27 cellular contexts compared by ENCODE assay signal in genomic region chr10:132366499-132366898, GRCh38. TPM values are rescaled to one million over a fixed set of nuclear protein-coding genes. Genes with fewer than 3 reads are reported as not detected.
DNase-seq lines count a peak whose midpoint lies in the region; ATAC-seq, FAIRE-seq and TF ChIP-seq lines count a peak whose summit lies in the region.
"Had no signal": no experiment of that assay in that cellular context is flagged by ENCODE, and none has a peak within 500 bp of the region (broad histone marks: within the 10 kb centered on the region; RNA-seq: fewer than 3 reads in every experiment).

No MANE protein-coding gene starts in this region.

- TF ChIP-seq EP300 in H1 (IDR thresholded peaks at IDR 0.05; ENCODE audit: borderline replicate concordance in 1 of 2, low read depth in 2 of 2, low read length in 2 of 2), result no peak
- no peak for TF ChIP-seq EP300 in suprapubic skin (IDR thresholded peaks at IDR 0.05)

- H2BK5ac ChIP-seq in H1 (ENCODE audit: low read depth, low read length) (no peak overlapping the region), neuronal stem cell (ENCODE audit: low read length) (no peak overlapping the region)

- H3K27me3 Mint-ChIP-seq in Calu3 (ENCODE audit: unreplicated experiment), result no peaks in the 10 kb centered on the region
- H3K27me3 Mint-ChIP-seq: CD4-positive, alpha-beta T cell had no signal

- H3K4me2 ChIP-seq in H1 (ENCODE audit: insufficient read depth in 1 of 2, low read depth in 2 of 2, low read length in 2 of 2), result no peak overlapping the region
- no peak overlapping the region for H3K4me2 ChIP-seq in neuronal stem cell (ENCODE audit: insufficient read depth, low read length, poor library complexity, severe bottlenecking)
- H3K4me2 ChIP-seq: BLaER1 treated with 17β-estradiol and CSF1 and Interleukin-3, amounts not matched to agents 10 nM and 100 nM had no signal

- H4K91ac ChIP-seq in H1 (replicated peaks; ENCODE audit: insufficient read length, low read length) (no peak overlapping the region), neuronal stem cell (ENCODE audit: low read depth, low read length, poor library complexity) (no peak overlapping the region)

- H4K5ac ChIP-seq in H1 (ENCODE audit: insufficient read length, low read depth, low read length), result no peak overlapping the region

- TF ChIP-seq CTCF in heart right ventricle (IDR thresholded peaks at IDR 0.05), result no peak
- TF ChIP-seq CTCF in H1 (IDR thresholded peaks at IDR 0.05; ENCODE audit: control extremely low read depth in 1 of 3, insufficient read depth in 1 of 3, low read depth in 1 of 3, low read length in 3 of 3), result no peak
- no peak for TF ChIP-seq CTCF in suprapubic skin (IDR thresholded peaks at IDR 0.05)
- no peak for TF ChIP-seq CTCF in Calu3 (IDR thresholded peaks at IDR 0.05; ENCODE audit: unreplicated experiment)

- no peak for FAIRE-seq in H1 (lab: Jason Lieb, UNC)
- FAIRE-seq: A204.1, G401.6, K562 had no signal

- no peak overlapping the region for H3K27ac Mint-ChIP-seq in Calu3 (ENCODE audit: unreplicated experiment)
- H3K27ac Mint-ChIP-seq: CD4-positive, alpha-beta T cell had no signal

- H3K4me3 Mint-ChIP-seq in Calu3 (ENCODE audit: low read depth, unreplicated experiment), result no peak overlapping the region
- H3K4me3 Mint-ChIP-seq: CD4-positive, alpha-beta T cell had no signal

- ATAC-seq in Right ventricle myocardium inferior, result no peak
- ATAC-seq in heart right ventricle, result no peak
- ATAC-seq in GM18870 (IDR thresholded peaks at IDR 0.05; ENCODE audit: unreplicated experiment), result no peak
- ATAC-seq: HCT116, K562, Panc1 had no signal

- peak; percentile 13 for DNase-seq in Right ventricle myocardium inferior (ENCODE audit: missing footprints)
- no peak for DNase-seq in heart right ventricle
- no peak for DNase-seq in H1 (ENCODE audit: low read depth in 1 of 2, low spot score in 2 of 2)
- no peak for DNase-seq in neuronal stem cell (ENCODE audit: low spot score)
- DNase-seq in suprapubic skin (ENCODE audit: low spot score in 2 of 2), result peak; percentile 48 to 69
- no peak for DNase-seq in T-helper 9 cell
- DNase-seq in Calu3, result no peak
- DNase-seq: DMS53, GOT3, Kasumi-1, NCI-H1092 treated with DMSO at 0.1 percent for 48 hours, NCI-H1436, NCI-H187, NCI-H2081 treated with DMSO at 0.1 percent for 48 hours, NCI-H2171, NCI-H226, NCI-H510A, NCI-H69 had no signal

- 83 to 85% methylated on average over 9 of the region's 9 CpGs for WGBS in heart right ventricle, 2 donors
- 90% methylated on average over 8 of the region's 9 CpGs; no CpG with 5 or more reads in 1 of the 2 experiments for WGBS in H1 (ENCODE audit: extremely low coverage in 1 of 2, insufficient coverage in 1 of 2, insufficient read length in 1 of 2, insufficient replicate concordance in 2 of 2, low coverage in 1 of 2, low lambda C conversion rate in 2 of 2, missing lambda C conversion rate in 1 of 2), 2 experiments
- WGBS in neuronal stem cell (ENCODE audit: extremely low coverage in 2 of 2, insufficient read length in 2 of 2, insufficient replicate concordance in 1 of 2), 2 donors, result no CpG with 5 or more reads among the region's 9 CpGs
- 80% methylated on average over 6 of the region's 9 CpGs for whole genome bisulfite sequencing in suprapubic skin

- H3K27me3 ChIP-seq in heart right ventricle (no peaks in the 10 kb centered on the region), H1 (replicated peaks in 1 of 4; ENCODE audit: control insufficient read depth in 3 of 4, extremely low read depth in 1 of 4, insufficient read depth in 3 of 4, low read length in 3 of 4) (peaks cover 0 to 2% (median 0%) of the 10 kb centered on the region in 4 experiments; a peak in 1 of 7 replicates), neuronal stem cell (ENCODE audit: control insufficient read depth in 3 of 3, insufficient read depth in 3 of 3, low read depth in 1 of 3, low read length in 3 of 3) (no peaks in the 10 kb centered on the region), suprapubic skin (no peaks in the 10 kb centered on the region)
- H3K27me3 ChIP-seq: SJSA1 had no signal

- H3K9ac ChIP-seq in H1 (replicated peaks in 1 of 4; ENCODE audit: extremely low read depth in 1 of 4, low read depth in 3 of 4, low read length in 3 of 4), result no peak overlapping the region; a peak in 1 of 7 replicates
- peak overlapping the region; percentile 9 for H3K9ac ChIP-seq in neuronal stem cell (ENCODE audit: low read depth, low read length, poor library complexity)
- H3K9ac ChIP-seq: BLaER1 treated with 17β-estradiol and CSF1 and Interleukin-3, amounts not matched to agents 10 nM and 100 nM had no signal

- TF ChIP-seq POLR2A in H1 (IDR thresholded peaks at IDR 0.05; ENCODE audit: control extremely low read depth in 1 of 2, low read depth in 2 of 2, low read length in 2 of 2) (no peak), suprapubic skin (IDR thresholded peaks at IDR 0.05) (no peak)

- CTCF ChIA-PET in H1 (lab: Charles Lee; ENCODE audit: partially characterized antibody), result interaction anchor here (0.6 to 1.1 kb wide), 3 partner anchors 17 to 278 kb away, joined by 3 read pairs; no protein-coding TSS in a partner anchor
- CTCF ChIA-PET in Calu3 (lab: Charles Lee), result no interaction called here

- H2AFZ ChIP-seq in H1 (ENCODE audit: low read length), result no peak overlapping the region
- H2AFZ ChIP-seq in neuronal stem cell (ENCODE audit: low read length), result no peak overlapping the region

- H3K56ac ChIP-seq in H1 (replicated peaks; ENCODE audit: insufficient read length, low read depth, low read length), result no peak overlapping the region

- H3K9me3 ChIP-seq in heart right ventricle (peaks cover 0 to 13% (median 0%) of the 10 kb centered on the region in 11 donors), H1 (ENCODE audit: insufficient read depth in 2 of 2, low read depth in 1 of 2, low read length in 1 of 2) (peaks cover 0 to under 1% of the 10 kb centered on the region in 2 experiments; a peak in 1 of 4 replicates), neuronal stem cell (replicated peaks in 1 of 2; ENCODE audit: control insufficient read depth in 2 of 2, insufficient read depth in 1 of 2, low read depth in 1 of 2, low read length in 2 of 2) (peaks cover 0 to 4% of the 10 kb centered on the region in 2 donors), suprapubic skin (no peaks in the 10 kb centered on the region)
- H3K9me3 ChIP-seq: SJSA1 had no signal

- intact Hi-C loops in Right ventricle myocardium inferior (cut with DNase I), result no loop called here
- intact Hi-C loops in heart right ventricle (cut with DNase I), result no loop called here
- intact Hi-C loops in Calu3 (cut with micrococcal nuclease; ENCODE audit: unreplicated experiment), result no loop called here

- peaks cover 7% of the 10 kb centered on the region; the same call in 1 of the 2 replicates for H3K23me2 ChIP-seq in H1 (ENCODE audit: low read depth, low read length)

- no peak overlapping the region for H3K27ac ChIP-seq in heart right ventricle
- no peak overlapping the region for H3K27ac ChIP-seq in H1 (ENCODE audit: low read depth, low read length)
- H3K27ac ChIP-seq in neuronal stem cell (replicated peaks; ENCODE audit: low read length), result no peak overlapping the region
- no peak overlapping the region for H3K27ac ChIP-seq in suprapubic skin
- H3K27ac ChIP-seq: BLaER1 treated with 17β-estradiol and CSF1 and Interleukin-3, amounts not matched to agents 10 nM and 100 nM; SJSA1 had no signal

- H4K8ac ChIP-seq in H1 (ENCODE audit: extremely low read depth, insufficient read depth, low read length) (peak overlapping the region; percentile 66; the same call in 1 of the 2 replicates), neuronal stem cell (ENCODE audit: low read depth, low read length) (no peak overlapping the region)

- H3K4me1 ChIP-seq in heart right ventricle (no peaks in the 10 kb centered on the region), H1 (replicated peaks in 1 of 4; ENCODE audit: control insufficient read depth in 3 of 4, insufficient read depth in 4 of 4, low read length in 3 of 4) (peaks cover 0 to 7% (median 1%) of the 10 kb centered on the region in 4 experiments; a peak in 3 of 7 replicates), neuronal stem cell (ENCODE audit: control insufficient read depth in 2 of 2, insufficient read depth in 1 of 2, low read depth in 1 of 2, low read length in 2 of 2) (no peaks in the 10 kb centered on the region), suprapubic skin (no peaks in the 10 kb centered on the region)
- H3K4me1 ChIP-seq: SJSA1 had no signal

- no TSS peak for BruUV-seq in Calu3 (replicated peaks; lab: Mats Ljungman, UMichigan)

- H3K4me3 ChIP-seq in heart right ventricle (no peak overlapping the region), H1 (ENCODE audit: extremely low read depth in 1 of 4, insufficient read depth in 2 of 4, low read depth in 3 of 4, low read length in 4 of 4) (no peak overlapping the region), neuronal stem cell (ENCODE audit: low read length in 2 of 2) (no peak overlapping the region), suprapubic skin (no peak overlapping the region)
- H3K4me3 ChIP-seq: BLaER1 treated with 17β-estradiol and CSF1 and Interleukin-3, amounts not matched to agents 10 nM and 100 nM; K562; SJSA1 had no signal

- no peak overlapping the region for H2BK20ac ChIP-seq in H1 (ENCODE audit: low read length)

- H3K14ac ChIP-seq in H1 (ENCODE audit: insufficient read length), result no peak overlapping the region
- no peak overlapping the region for H3K14ac ChIP-seq in neuronal stem cell (ENCODE audit: low read length)

- H3K4ac ChIP-seq in H1 (replicated peaks; ENCODE audit: insufficient read length, low read depth, low read length), result no peak overlapping the region
- H3K4ac ChIP-seq in neuronal stem cell (ENCODE audit: low read length), result no peak overlapping the region

- H2AK5ac ChIP-seq in H1 (ENCODE audit: low read depth, low read length) (no peak overlapping the region), neuronal stem cell (ENCODE audit: low read depth, low read length) (no peak overlapping the region)

- H2BK120ac ChIP-seq in H1 (replicated peaks; ENCODE audit: low read depth, low read length) (no peak overlapping the region), neuronal stem cell (ENCODE audit: low read depth, low read length) (no peak overlapping the region)

- H3K79me2 ChIP-seq in H1 (ENCODE audit: control insufficient read depth in 1 of 2, insufficient read depth in 2 of 2, low read length in 2 of 2), result no peaks in the 10 kb centered on the region

- H3K18ac ChIP-seq in H1 (ENCODE audit: extremely low read depth, low read length), result no peak overlapping the region
- no peak overlapping the region for H3K18ac ChIP-seq in neuronal stem cell (ENCODE audit: low read length)

- peaks cover 0 to 5% of the 10 kb centered on the region in 2 experiments for H4K20me1 ChIP-seq in H1 (replicated peaks in 1 of 2; ENCODE audit: control insufficient read depth in 1 of 2, insufficient read depth in 2 of 2, low read length in 2 of 2)

- H3K23ac ChIP-seq in H1 (ENCODE audit: insufficient read length) (no peak overlapping the region), neuronal stem cell (ENCODE audit: low read depth, low read length, poor library complexity) (peak overlapping the region; percentile 62)

- H3K79me1 ChIP-seq in H1 (ENCODE audit: low read depth, low read length) (no peaks in the 10 kb centered on the region), neuronal stem cell (ENCODE audit: low read depth, low read length) (no peaks in the 10 kb centered on the region)

- H2BK12ac ChIP-seq in H1 (ENCODE audit: low read depth, low read length), result 0 out of 2 replicates have a peak overlapping the region, but pooled peaks have one; percentile 3
- H2BK12ac ChIP-seq in neuronal stem cell (ENCODE audit: low read length), result no peak overlapping the region

- POLR2A ChIA-PET in H1 (lab: Charles Lee; ENCODE audit: partially characterized antibody), result no interaction called here

- H3K36me3 ChIP-seq in heart right ventricle, result peaks cover 0 to 36% (median 0%) of the 10 kb centered on the region in 9 donors
- no peaks in the 10 kb centered on the region; a peak in 1 of 8 replicates for H3K36me3 ChIP-seq in H1 (ENCODE audit: control insufficient read depth in 2 of 4, insufficient read depth in 4 of 4, low read length in 3 of 4)
- peaks cover 8 to 36% of the 10 kb centered on the region in 2 donors for H3K36me3 ChIP-seq in neuronal stem cell (replicated peaks in 1 of 2; ENCODE audit: control insufficient read depth in 2 of 2, insufficient read depth in 2 of 2, low read length in 2 of 2)
- peaks cover 29% of the 10 kb centered on the region for H3K36me3 ChIP-seq in suprapubic skin
- H3K36me3 ChIP-seq: SJSA1 had no signal

- H3K9me3 Mint-ChIP-seq in Calu3 (ENCODE audit: low read depth, unreplicated experiment), result no peaks in the 10 kb centered on the region
- H3K9me3 Mint-ChIP-seq: CD4-positive, alpha-beta T cell had no signal

- TF ChIP-seq RAD21 in H1 (IDR thresholded peaks at IDR 0.05 in 1 of 2, conservative IDR thresholded peaks at IDR 0.05 in 1 of 2; ENCODE audit: low read depth in 2 of 2, low read length in 2 of 2), result no peak

- peaks cover 5% of the 10 kb centered on the region for H3K36me3 Mint-ChIP-seq in Calu3 (ENCODE audit: insufficient read depth, unreplicated experiment)

- no peak overlapping the region for H2BK15ac ChIP-seq in H1 (ENCODE audit: low read length)
- no peak overlapping the region for H2BK15ac ChIP-seq in neuronal stem cell (ENCODE audit: low read length)

- no peaks in the 10 kb centered on the region for H3K4me1 Mint-ChIP-seq in Calu3 (ENCODE audit: low read depth, unreplicated experiment)

RNA-seq across cellular contexts. Expression of gene PWWP2B, which starts 30.5 kb away (rescaled TPM):
- 22.3 TPM for total RNA-seq in Right ventricle myocardium inferior
- total RNA-seq in heart right ventricle, result 10 to 100 TPM; 11.1 to 21.3 (median 15.1) TPM
- polyA plus RNA-seq in heart right ventricle, result 10 to 100 TPM; 11.9 to 15.3 TPM
- 10.8 and 11.0 TPM in 2 replicates for total RNA-seq in H1 (2021; fragmentation: NEBNext Ultra II Directional; extraction: Animal tissue kit (Norgen Biotek cat#: 25700))
- polyA plus RNA-seq in H1 (2011; rRNA removed), result 5.3 and 9.4 TPM in 2 replicates
- polyA plus RNA-seq in H1 (2011; cell fraction: cytosol; rRNA removed), result 7.2 TPM
- 17.0 TPM for polyA plus RNA-seq in H1 (2011; cell fraction: nucleus; rRNA removed)
- 4.8 to 8.4 TPM (median 8.0 TPM) in 4 replicates for polyA plus RNA-seq in H1 (2012, experiment 1 of 2)
- 6.0 TPM for polyA plus RNA-seq in H1 (2012, experiment 2 of 2)
- 6.0 TPM for polyA plus RNA-seq in H1 (2013, experiment 1 of 2)
- polyA plus RNA-seq in H1 (2013, experiment 2 of 2), result 5.5 TPM
- 1.2 and 1.4 TPM in 2 replicates for polyA minus RNA-seq in H1 (2011; rRNA and poly(A)+ RNA removed)
- 5.2 TPM for polyA minus RNA-seq in H1 (2011; cell fraction: cytosol; rRNA and poly(A)+ RNA removed)
- 7.0 TPM for polyA minus RNA-seq in H1 (2011; cell fraction: nucleus; rRNA and poly(A)+ RNA removed)
- polyA plus RNA-seq in neuronal stem cell (2013, experiment 1 of 2), result 2.1 TPM
- 2.0 TPM for polyA plus RNA-seq in neuronal stem cell (2013, experiment 2 of 2)
- 10 to 100 TPM; 15.2 to 19.4 (median 18.3) TPM for total RNA-seq in suprapubic skin
- total RNA-seq in Calu3 (2022), result 12.9 and 15.8 TPM in 2 replicates

RNA-seq across cellular contexts. Expression of gene LRRC27, which starts 34.5 kb away (rescaled TPM):
- 4.2 TPM for total RNA-seq in Right ventricle myocardium inferior
- total RNA-seq in heart right ventricle, result 1 to 10 TPM; 3.0 to 8.1 (median 4.7) TPM
- 1 to 10 TPM; 3.5 to 6.0 TPM for polyA plus RNA-seq in heart right ventricle
- 3.8 and 4.3 TPM in 2 replicates for total RNA-seq in H1 (2021; fragmentation: NEBNext Ultra II Directional; extraction: Animal tissue kit (Norgen Biotek cat#: 25700))
- polyA plus RNA-seq in H1 (2011; rRNA removed), result 1.2 and 2.0 TPM in 2 replicates
- polyA plus RNA-seq in H1 (2011; cell fraction: cytosol; rRNA removed), result 3.1 TPM
- 8.2 TPM for polyA plus RNA-seq in H1 (2011; cell fraction: nucleus; rRNA removed)
- polyA plus RNA-seq in H1 (2012, experiment 1 of 2), result 2.8 to 4.0 TPM (median 2.9 TPM) in 4 replicates
- polyA plus RNA-seq in H1 (2012, experiment 2 of 2), result 1.7 TPM
- polyA plus RNA-seq in H1 (2013, experiment 1 of 2), result 3.6 TPM
- 2.5 TPM for polyA plus RNA-seq in H1 (2013, experiment 2 of 2)
- polyA minus RNA-seq in H1 (2011; rRNA and poly(A)+ RNA removed), result 1.1 and 1.6 TPM in 2 replicates
- 0.88 TPM for polyA minus RNA-seq in H1 (2011; cell fraction: cytosol; rRNA and poly(A)+ RNA removed)
- 4.0 TPM for polyA minus RNA-seq in H1 (2011; cell fraction: nucleus; rRNA and poly(A)+ RNA removed)
- 12.6 TPM for polyA plus RNA-seq in neuronal stem cell (2013, experiment 1 of 2)
- polyA plus RNA-seq in neuronal stem cell (2013, experiment 2 of 2), result 11.2 TPM
- 10 to 100 TPM in 1 of 4 donors, 1 to 10 TPM in 3; 6.6 to 13.1 (median 7.1) TPM for total RNA-seq in suprapubic skin
- 4.6 and 5.0 TPM in 2 replicates for total RNA-seq in Calu3 (2022)

RNA-seq across cellular contexts. Expression of gene STK32C, which starts 58.7 kb away (rescaled TPM):
- total RNA-seq in Right ventricle myocardium inferior (7.0 TPM), heart right ventricle (1 to 10 TPM; 2.7 to 7.7 (median 5.7) TPM), suprapubic skin (1 to 10 TPM; 1.3 to 5.6 (median 4.7) TPM), Calu3 (2022) (13.5 and 16.0 TPM in 2 replicates)
- polyA plus RNA-seq in heart right ventricle (1 to 10 TPM; 4.7 to 8.9 TPM), H1 (2011; rRNA removed) (10.6 and 18.1 TPM in 2 replicates)
- 15.6 and 17.3 TPM in 2 replicates for total RNA-seq in H1 (2021; fragmentation: NEBNext Ultra II Directional; extraction: Animal tissue kit (Norgen Biotek cat#: 25700))
- polyA plus RNA-seq in H1 (2011; cell fraction: cytosol; rRNA removed), result 19.9 TPM
- 22.0 TPM for polyA plus RNA-seq in H1 (2011; cell fraction: nucleus; rRNA removed)
- 13.4 to 23.5 TPM (median 20.3 TPM) in 4 replicates for polyA plus RNA-seq in H1 (2012, experiment 1 of 2)
- polyA plus RNA-seq in H1 (2012, experiment 2 of 2), result 11.9 TPM
- polyA plus RNA-seq in H1 (2013, experiment 1 of 2), result 11.6 TPM
- 10.9 TPM for polyA plus RNA-seq in H1 (2013, experiment 2 of 2)
- polyA minus RNA-seq in H1 (2011; rRNA and poly(A)+ RNA removed), result 7.3 and 11.0 TPM in 2 replicates
- 5.1 TPM for polyA minus RNA-seq in H1 (2011; cell fraction: cytosol; rRNA and poly(A)+ RNA removed)
- polyA minus RNA-seq in H1 (2011; cell fraction: nucleus; rRNA and poly(A)+ RNA removed), result 8.8 TPM
- 20.6 TPM for polyA plus RNA-seq in neuronal stem cell (2013, experiment 1 of 2)
- polyA plus RNA-seq in neuronal stem cell (2013, experiment 2 of 2), result 21.2 TPM

Comparison
In these comparisons a context has a peak if more than half of its experiments do, and no peak if none do; other contexts are left out.
1. DNase-seq: peak in Right ventricle myocardium inferior (single experiment) and suprapubic skin (2 of 2); none in heart right ventricle (0 of 2), H1 (0 of 2), neuronal stem cell (single experiment), T-helper 9 cell (single experiment) and Calu3 (single experiment).